ENCODE assay signal across 8 cellular contexts in genomic region chr19:48955308-48955958, GRCh38. TPM values are rescaled to one million over a fixed set of nuclear protein-coding genes. Genes with fewer than 3 reads are reported as not detected.
DNase-seq lines count a peak whose midpoint lies in the region; ATAC-seq lines count a peak whose summit lies in the region.

No MANE protein-coding gene starts in this region.

- H3K4me1 ChIP-seq in iPS DF 6.9 (ENCODE audit: control insufficient read depth, insufficient read depth, low read length): no peaks in the 10 kb centered on the region; the same call in 1 of the 2 replicates

- H3K27me3 Mint-ChIP-seq in activated CD4-positive, alpha-beta memory T cell treated with anti-CD3 and anti-CD28 coated beads, Interleukin-2, amount 10 ng/mL, durations not matched to agents 7 days and 5 days: no peaks in the 10 kb centered on the region

- peak overlapping the region; percentile 90 for H3K27ac Mint-ChIP-seq in activated CD4-positive, alpha-beta memory T cell treated with anti-CD3 and anti-CD28 coated beads, Interleukin-2, amount 10 ng/mL, durations not matched to agents 7 days and 5 days
- H3K27ac Mint-ChIP-seq in stimulated activated effector memory CD8-positive, alpha-beta T cell treated with anti-CD3 and anti-CD28 coated beads, Interleukin-12 subunit alpha, Interleukin-12 subunit beta, amount 100 ng/mL, for 72 hours: peak overlapping the region; percentile 93

- no peak overlapping the region for H3K27ac ChIP-seq in iPS DF 6.9 (ENCODE audit: low read length)

- peak overlapping the region; percentile 78 for H3K4me3 Mint-ChIP-seq in activated CD4-positive, alpha-beta memory T cell treated with anti-CD3 and anti-CD28 coated beads, Interleukin-2, amount 10 ng/mL, durations not matched to agents 7 days and 5 days
- H3K4me3 Mint-ChIP-seq in stimulated activated effector memory CD8-positive, alpha-beta T cell treated with anti-CD3 and anti-CD28 coated beads, Interleukin-12 subunit alpha, Interleukin-12 subunit beta, amount 100 ng/mL, for 72 hours: peak overlapping the region; percentile 79

- H3K36me3 ChIP-seq in H7 (replicated peaks; ENCODE audit: control insufficient read depth, insufficient read depth, low read length) (peaks cover 19% of the 10 kb centered on the region), iPS DF 6.9 (ENCODE audit: control insufficient read depth, insufficient read depth, low read length) (peaks cover 10% of the 10 kb centered on the region; the same call in 1 of the 2 replicates)

- POLR2A ChIA-PET in activated CD4-positive, alpha-beta memory T cell treated with anti-CD3 and anti-CD28 coated beads, Interleukin-2, amount 10 ng/mL, durations not matched to agents 7 days and 5 days (lab: Charles Lee): interaction anchor here (1.6 to 5.3 kb wide), 4 partner anchors 9 to 83 kb away, joined by 4 to 38 read pairs (median 20); partner anchors contain the start of genes FTL, GYS1, PPP1R15A and RUVBL2

- peaks cover 34% of the 10 kb centered on the region for H3K36me3 Mint-ChIP-seq in activated CD4-positive, alpha-beta memory T cell treated with anti-CD3 and anti-CD28 coated beads, Interleukin-2, amount 10 ng/mL, durations not matched to agents 7 days and 5 days (ENCODE audit: low read depth)
- H3K36me3 Mint-ChIP-seq in stimulated activated effector memory CD8-positive, alpha-beta T cell treated with anti-CD3 and anti-CD28 coated beads, Interleukin-12 subunit alpha, Interleukin-12 subunit beta, amount 100 ng/mL, for 72 hours: peaks cover 63% of the 10 kb centered on the region

- no peaks in the 10 kb centered on the region for H3K9me3 Mint-ChIP-seq in activated CD4-positive, alpha-beta memory T cell treated with anti-CD3 and anti-CD28 coated beads, Interleukin-2, amount 10 ng/mL, durations not matched to agents 7 days and 5 days
- no peaks in the 10 kb centered on the region for H3K9me3 Mint-ChIP-seq in stimulated activated effector memory CD8-positive, alpha-beta T cell treated with anti-CD3 and anti-CD28 coated beads, Interleukin-12 subunit alpha, Interleukin-12 subunit beta, amount 100 ng/mL, for 72 hours

- H3K4me1 Mint-ChIP-seq in activated CD4-positive, alpha-beta memory T cell treated with anti-CD3 and anti-CD28 coated beads, Interleukin-2, amount 10 ng/mL, durations not matched to agents 7 days and 5 days: peaks cover 46% of the 10 kb centered on the region
- peaks cover 30% of the 10 kb centered on the region for H3K4me1 Mint-ChIP-seq in stimulated activated effector memory CD8-positive, alpha-beta T cell treated with anti-CD3 and anti-CD28 coated beads, Interleukin-12 subunit alpha, Interleukin-12 subunit beta, amount 100 ng/mL, for 72 hours

- H3K4me3 ChIP-seq in H7 (ENCODE audit: insufficient read depth, low read depth, low read length) (peak overlapping the region; percentile 96), iPS DF 6.9 (ENCODE audit: low read length) (peak overlapping the region; percentile 83; the same call in 1 of the 2 replicates)

- DNase-seq in H7: peak; percentile 40
- no peak for DNase-seq in activated CD4-positive, alpha-beta memory T cell treated with anti-CD3 and anti-CD28 coated beads, Interleukin-2, amount 10 ng/mL, durations not matched to agents 7 days and 5 days
- DNase-seq in iPS DF 6.9 (ENCODE audit: low read depth, low spot score): no peak
- DNase-seq in stimulated activated effector memory CD8-positive, alpha-beta T cell treated with anti-CD3 and anti-CD28 coated beads, Interleukin-12 subunit alpha, Interleukin-12 subunit beta, amount 100 ng/mL, for 72 hours (ENCODE audit: low spot score in 2 of 2): no peak
- no peak for DNase-seq in NCI-H2029 (lab: John Stamatoyannopoulos, UW)
- no peak for DNase-seq in LoVo (ENCODE audit: low spot score)
- no peak for DNase-seq in occipital lobe (lab: John Stamatoyannopoulos, UW)
- DNase-seq in activated effector memory CD4-positive, alpha-beta T cell treated with anti-CD3 and anti-CD28 coated beads, Interleukin-2, amount 50 U/mL, for 16 hours: no peak

- no CpG with 5 or more reads among the region's 16 CpGs for WGBS in iPS DF 6.9 (ENCODE audit: insufficient coverage, insufficient read length)

- no peak for ATAC-seq in stimulated activated effector memory CD8-positive, alpha-beta T cell treated with anti-CD3 and anti-CD28 coated beads, Interleukin-12 subunit alpha, Interleukin-12 subunit beta, amount 100 ng/mL, for 72 hours

- CTCF ChIA-PET in activated CD4-positive, alpha-beta memory T cell treated with anti-CD3 and anti-CD28 coated beads, Interleukin-2, amount 10 ng/mL, durations not matched to agents 7 days and 5 days (lab: Charles Lee): interaction anchor here (1.2 kb wide), 1 partner anchor 38 kb away, joined by 5 read pairs; the partner anchor contains the start of gene RUVBL2

- H3K9me3 ChIP-seq in iPS DF 6.9 (ENCODE audit: control insufficient read depth, insufficient read depth, low read length): no peaks in the 10 kb centered on the region

- H3K27me3 ChIP-seq in H7 (ENCODE audit: control insufficient read depth, insufficient read depth, low read length): no peaks in the 10 kb centered on the region
- H3K27me3 ChIP-seq in iPS DF 6.9 (ENCODE audit: control insufficient read depth, insufficient read depth, low read length): no peaks in the 10 kb centered on the region

RNA-seq across cellular contexts. Expression of gene BAX, which starts 0.8 kb away (rescaled TPM):
- total RNA-seq in H7 (2014; rRNA removed; shearing (Covaris generic)): 57.8 and 72.6 TPM in 2 replicates
- total RNA-seq in activated CD4-positive, alpha-beta memory T cell treated with anti-CD3 and anti-CD28 coated beads, Interleukin-2, amount 10 ng/mL, durations not matched to agents 7 days and 5 days: 100 to 1,000 TPM; 255 to 258 TPM
- 12.5 TPM for total RNA-seq in occipital lobe

RNA-seq across cellular contexts. Expression of gene FTL, which starts 9.7 kb away (rescaled TPM):
- 2,437 and 3,282 TPM in 2 replicates for total RNA-seq in H7 (2014; rRNA removed; shearing (Covaris generic))
- 1,000 to 10,000 TPM; 1,110 to 1,123 TPM for total RNA-seq in activated CD4-positive, alpha-beta memory T cell treated with anti-CD3 and anti-CD28 coated beads, Interleukin-2, amount 10 ng/mL, durations not matched to agents 7 days and 5 days
- 677 TPM for total RNA-seq in occipital lobe

RNA-seq across cellular contexts. Expression of gene DHDH, which starts 21.9 kb away (rescaled TPM):
- total RNA-seq in H7 (2014; rRNA removed; shearing (Covaris generic)): not detected in 2 replicates
- total RNA-seq in activated CD4-positive, alpha-beta memory T cell treated with anti-CD3 and anti-CD28 coated beads, Interleukin-2, amount 10 ng/mL, durations not matched to agents 7 days and 5 days: 1 to 10 TPM; 1.6 to 2.9 TPM
- not detected for total RNA-seq in occipital lobe

RNA-seq across cellular contexts. Expression of gene GYS1, which starts 37.7 kb away (rescaled TPM):
- 35.2 and 50.2 TPM in 2 replicates for total RNA-seq in H7 (2014; rRNA removed; shearing (Covaris generic))
- 10 to 100 TPM; 55.1 to 56.3 TPM for total RNA-seq in activated CD4-positive, alpha-beta memory T cell treated with anti-CD3 and anti-CD28 coated beads, Interleukin-2, amount 10 ng/mL, durations not matched to agents 7 days and 5 days
- total RNA-seq in occipital lobe: 14.2 TPM

RNA-seq across cellular contexts. Expression of gene RUVBL2, which starts 38.3 kb away (rescaled TPM):
- total RNA-seq in H7 (2014; rRNA removed; shearing (Covaris generic)): 256 and 327 TPM in 2 replicates
- 10 to 100 TPM; 74.7 to 80.1 TPM for total RNA-seq in activated CD4-positive, alpha-beta memory T cell treated with anti-CD3 and anti-CD28 coated beads, Interleukin-2, amount 10 ng/mL, durations not matched to agents 7 days and 5 days
- total RNA-seq in occipital lobe: 81.4 TPM
